ENCODE assay signal across 21 cellular contexts in genomic region chr2:67660015-67660602, GRCh38.
A peak's percentile ranks its signal among the peaks of the same experiment; 100 is the strongest.
DNase-seq lines count a peak whose midpoint lies in the region; ATAC-seq, FAIRE-seq and TF ChIP-seq lines count a peak whose summit lies in the region.
"Had no signal": no experiment of that assay in that cellular context is flagged by ENCODE, and none has a peak within 500 bp of the region (broad histone marks: within the 10 kb centered on the region; RNA-seq: fewer than 3 reads in every experiment).

No MANE protein-coding gene starts in this region.

- 1% methylated on average over 4 of the region's 4 CpGs for WGBS in K562 (ENCODE audit: insufficient coverage, low coverage, missing lambda C conversion rate)
- WGBS in sigmoid colon, 2 donors, result 91 to 93% methylated on average over 4 of the region's 4 CpGs

- H4K20me1 ChIP-seq in Karpas-422 (ENCODE audit: insufficient read depth, low read depth, low read length) (no peaks in the 10 kb centered on the region), K562 (replicated peaks; ENCODE audit: control insufficient read depth, insufficient read depth, low read length) (no peaks in the 10 kb centered on the region)
- H4K20me1 ChIP-seq: BLaER1 had no signal

- H3K79me2 ChIP-seq in Karpas-422 (ENCODE audit: low read length) (no peaks in the 10 kb centered on the region), K562 (ENCODE audit: control insufficient read depth, insufficient read depth, low read length) (no peaks in the 10 kb centered on the region)

- H3K36me3 ChIP-seq in Karpas-422 (ENCODE audit: insufficient read depth, low read length) (no peaks in the 10 kb centered on the region), K562 (ENCODE audit: control insufficient read depth, insufficient read depth, low read length) (no peaks in the 10 kb centered on the region), sigmoid colon (no peaks in the 10 kb centered on the region)
- H3K36me3 ChIP-seq: BLaER1 had no signal

- no peak for TF ChIP-seq RAD21 in K562 (CRISPR knock-in tag; conservative IDR thresholded peaks at IDR 0.05 in 1 of 2, IDR thresholded peaks at IDR 0.05 in 1 of 2)

- no TSS peak for BruUV-seq in K562 (replicated peaks; lab: Mats Ljungman, UMichigan)

- CTCF ChIA-PET in K562 (lab: Yijun Ruan, JAX; ENCODE audit: low intra/inter-chr PET ratio), result no interaction called here
- CTCF ChIA-PET in activated CD4-positive, alpha-beta memory T cell treated with anti-CD3 and anti-CD28 coated beads for 36 hours (lab: Charles Lee), result no interaction called here

- TF ChIP-seq CTCF in K562 (IDR thresholded peaks at IDR 0.05 in 2 of 3, conservative IDR thresholded peaks at IDR 0.05 in 1 of 3; ENCODE audit: insufficient read depth in 2 of 3, low read depth in 1 of 3, low read length in 3 of 3) (no peak), sigmoid colon (IDR thresholded peaks at IDR 0.05) (no peak)

- H3K27ac ChIP-seq in Karpas-422 (ENCODE audit: low read length) (no peak overlapping the region), K562 (ENCODE audit: extremely low read depth, low read depth, low read length) (no peak overlapping the region), sigmoid colon (peak overlapping the region in 3 of 4 donors; percentile 49 to 74 (median 64))
- H3K27ac ChIP-seq: BLaER1, C4-2B had no signal

- no peak overlapping the region for H3K27ac Mint-ChIP-seq in activated CD4-positive, alpha-beta memory T cell treated with anti-CD3 and anti-CD28 coated beads for 36 hours
- H3K27ac Mint-ChIP-seq: B cell; CD4-positive, CD25-positive, alpha-beta regulatory T cell; CD8-positive, alpha-beta T cell; GM23338; H9 had no signal

- no peak overlapping the region for H3K4me2 ChIP-seq in Karpas-422 (ENCODE audit: low read depth, low read length, poor library complexity, severe bottlenecking)
- H3K4me2 ChIP-seq in K562 (ENCODE audit: insufficient read depth, low read length), result no peak overlapping the region
- H3K4me2 ChIP-seq: BLaER1, GM23338 had no signal

- no peak for TF ChIP-seq EP300 in K562 (IDR thresholded peaks at IDR 0.05; ENCODE audit: low read length)
- TF ChIP-seq EP300 in sigmoid colon (IDR thresholded peaks at IDR 0.05), result peak in 2 of 4 donors; percentile 16 to 25

- H3K36me3 Mint-ChIP-seq in activated CD4-positive, alpha-beta memory T cell treated with anti-CD3 and anti-CD28 coated beads for 36 hours, result no peaks in the 10 kb centered on the region
- H3K36me3 Mint-ChIP-seq: CD4-positive, CD25-positive, alpha-beta regulatory T cell; CD8-positive, alpha-beta T cell had no signal

- no peak overlapping the region for H3K4me3 ChIP-seq in Karpas-422 (ENCODE audit: low read length)
- no peak overlapping the region for H3K4me3 ChIP-seq in K562
- H3K4me3 ChIP-seq in sigmoid colon, result no peak overlapping the region
- H3K4me3 ChIP-seq: BLaER1, GM12878, GM23338 had no signal

- H3K9ac ChIP-seq in Karpas-422 (ENCODE audit: low read length) (no peak overlapping the region), K562 (ENCODE audit: insufficient read depth in 1 of 2, low read depth in 2 of 2, low read length in 2 of 2) (no peak overlapping the region)
- H3K9ac ChIP-seq: BLaER1 had no signal

- no peak overlapping the region for H3K4me3 Mint-ChIP-seq in activated CD4-positive, alpha-beta memory T cell treated with anti-CD3 and anti-CD28 coated beads for 36 hours
- H3K4me3 Mint-ChIP-seq: B cell; CD4-positive, CD25-positive, alpha-beta regulatory T cell; CD8-positive, alpha-beta T cell; GM23338; H9 had no signal

- intact Hi-C loops in K562 (cut with micrococcal nuclease) (no loop called here), sigmoid colon (cut with DNase I) (no loop called here)
- intact Hi-C loops in activated CD4-positive, alpha-beta memory T cell treated with anti-CD3 and anti-CD28 coated beads for 36 hours (cut with micrococcal nuclease), result no loop called here

- H3K9me2 ChIP-seq in Karpas-422 (replicated peaks; ENCODE audit: insufficient read depth, low read length), result no peaks in the 10 kb centered on the region

- no peak for TF ChIP-seq POLR2A in K562 (conservative IDR thresholded peaks at IDR 0.05)
- no peak for TF ChIP-seq POLR2A in sigmoid colon (IDR thresholded peaks at IDR 0.05)

- in situ Hi-C loops in K562 (cut with MboI), result no loop called here

- no peaks in the 10 kb centered on the region for H3K4me1 Mint-ChIP-seq in activated CD4-positive, alpha-beta memory T cell treated with anti-CD3 and anti-CD28 coated beads for 36 hours (ENCODE audit: low read depth)
- H3K4me1 Mint-ChIP-seq: B cell; CD4-positive, CD25-positive, alpha-beta regulatory T cell; GM23338 had no signal

- H3K9me3 ChIP-seq in Karpas-422 (ENCODE audit: low read length) (no peaks in the 10 kb centered on the region), K562 (replicated peaks; ENCODE audit: control insufficient read depth, insufficient read depth, low read depth, low read length) (no peaks in the 10 kb centered on the region), sigmoid colon (peaks cover 0 to 3% (median 0%) of the 10 kb centered on the region in 4 donors)
- H3K9me3 ChIP-seq: BLaER1, Caco-2 had no signal

- peaks cover 7% of the 10 kb centered on the region; the same call in 1 of the 2 replicates for H3K27me3 ChIP-seq in Karpas-422 (ENCODE audit: low read length)
- H3K27me3 ChIP-seq in K562 (ENCODE audit: control insufficient read depth in 2 of 2, insufficient read depth in 2 of 2, low read length in 2 of 2), result no peaks in the 10 kb centered on the region
- no peaks in the 10 kb centered on the region for H3K27me3 ChIP-seq in sigmoid colon
- H3K27me3 ChIP-seq: BLaER1 had no signal

- POLR2A ChIA-PET in K562 (lab: Yijun Ruan, JAX), result no interaction called here
- POLR2A ChIA-PET in activated CD4-positive, alpha-beta memory T cell treated with anti-CD3 and anti-CD28 coated beads for 36 hours (lab: Charles Lee), result no interaction called here

- H3K9me3 Mint-ChIP-seq in activated CD4-positive, alpha-beta memory T cell treated with anti-CD3 and anti-CD28 coated beads for 36 hours, result no peaks in the 10 kb centered on the region
- H3K9me3 Mint-ChIP-seq: CD8-positive, alpha-beta T cell had no signal

- H2AFZ ChIP-seq in Karpas-422 (ENCODE audit: low read length), result peak overlapping the region; percentile 10; the same call in 1 of the 2 replicates
- H2AFZ ChIP-seq in K562 (ENCODE audit: low read depth, low read length), result no peak overlapping the region
- H2AFZ ChIP-seq: GM23338 had no signal

- H3K4me1 ChIP-seq in Karpas-422 (ENCODE audit: low read length) (peaks cover 6% of the 10 kb centered on the region), K562 (replicated peaks in 1 of 2; ENCODE audit: control insufficient read depth in 2 of 2, insufficient read depth in 2 of 2, low read length in 2 of 2) (no peaks in the 10 kb centered on the region), sigmoid colon (peaks cover 0 to 11% (median 4%) of the 10 kb centered on the region in 4 donors)
- H3K4me1 ChIP-seq: BLaER1, Caco-2 had no signal

- DNase-seq in Karpas-422, result no peak
- DNase-seq in K562 (ENCODE audit: extremely low read depth in 1 of 4, low spot score in 3 of 4), result no peak
- DNase-seq in sigmoid colon, result no peak
- DNase-seq in activated CD4-positive, alpha-beta memory T cell treated with anti-CD3 and anti-CD28 coated beads for 36 hours, result no peak
- DNase-seq: Caco-2; CD4-positive, CD25-positive, alpha-beta regulatory T cell; CD8-positive, alpha-beta T cell; DMS153; DMS79; EL; GDM1; H9 had no signal

- no peaks in the 10 kb centered on the region for H3K9me1 ChIP-seq in K562 (ENCODE audit: control insufficient read depth, insufficient read depth, low read length)

- no peaks in the 10 kb centered on the region for H3K27me3 Mint-ChIP-seq in activated CD4-positive, alpha-beta memory T cell treated with anti-CD3 and anti-CD28 coated beads for 36 hours
- H3K27me3 Mint-ChIP-seq: CD4-positive, CD25-positive, alpha-beta regulatory T cell had no signal

- no peak for FAIRE-seq in K562 (lab: Jason Lieb, UNC)
- FAIRE-seq: GM12878, GM18507 had no signal

- ATAC-seq in K562 (no peak), HG02610 (IDR thresholded peaks at IDR 0.05; ENCODE audit: unreplicated experiment) (no peak), GM18502 (IDR thresholded peaks at IDR 0.05; ENCODE audit: poor library complexity, unreplicated experiment) (no peak)
- ATAC-seq: CD8-positive, alpha-beta T cell; GM12878; GM23338; HCT116 had no signal

TF ChIP-seq in K562, 482 proteins besides CTCF, POLR2A, EP300 and RAD21:
- 0 out of 2 replicates have a peak, but pooled peaks have one; percentile 7 for TF ChIP-seq ZNF316 (IDR thresholded peaks at IDR 0.05)
- TF ChIP-seq, protein P1, sequence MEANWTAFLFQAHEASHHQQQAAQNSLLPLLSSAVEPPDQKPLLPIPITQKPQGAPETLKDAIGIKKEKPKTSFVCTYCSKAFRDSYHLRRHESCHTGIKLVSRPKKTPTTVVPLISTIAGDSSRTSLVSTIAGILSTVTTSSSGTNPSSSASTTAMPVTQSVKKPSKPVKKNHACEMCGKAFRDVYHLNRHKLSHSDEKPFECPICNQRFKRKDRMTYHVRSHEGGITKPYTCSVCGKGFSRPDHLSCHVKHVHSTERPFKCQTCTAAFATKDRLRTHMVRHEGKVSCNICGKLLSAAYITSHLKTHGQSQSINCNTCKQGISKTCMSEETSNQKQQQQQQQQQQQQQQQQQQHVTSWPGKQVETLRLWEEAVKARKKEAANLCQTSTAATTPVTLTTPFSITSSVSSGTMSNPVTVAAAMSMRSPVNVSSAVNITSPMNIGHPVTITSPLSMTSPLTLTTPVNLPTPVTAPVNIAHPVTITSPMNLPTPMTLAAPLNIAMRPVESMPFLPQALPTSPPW (CRISPR knock-in tag; IDR thresholded peaks at IDR 0.05), result no peak
TF ChIP-seq in K562: peak in this region for 1.

Comparison
In these comparisons a context has a peak if more than half of its experiments do, and no peak if none do; other contexts are left out.
1. H3K27ac ChIP-seq: peak in sigmoid colon (3 of 4); none in Karpas-422 (single experiment) and K562 (single experiment).